Comparison of ENCODE assay signal across 15 cellular contexts in the genomic region with DNA sequence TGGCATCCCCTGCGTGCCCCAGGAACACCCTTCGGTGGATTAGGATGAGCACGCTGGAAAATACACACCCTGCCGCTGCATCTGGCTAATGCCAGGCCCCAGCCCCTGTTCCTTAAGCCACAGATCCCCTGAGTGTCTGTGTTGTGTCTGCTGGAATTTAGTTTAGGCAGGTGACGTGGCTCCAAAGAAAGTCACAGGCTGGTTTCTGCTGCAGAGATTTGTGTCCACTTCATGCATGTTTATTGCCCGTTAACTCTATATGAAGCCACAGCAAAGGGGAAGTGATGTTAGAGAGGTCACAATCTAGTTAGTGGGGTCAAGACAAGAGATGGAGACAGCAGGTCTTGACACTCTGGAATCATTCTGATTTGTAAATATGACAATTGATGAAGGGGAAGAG.
DNase-seq lines count a peak whose midpoint lies in the region; ATAC-seq and TF ChIP-seq lines count a peak whose summit lies in the region.
"Had no signal": no experiment of that assay in that cellular context is flagged by ENCODE, and none has a peak within 500 bp of the region (broad histone marks: within the 10 kb centered on the region; RNA-seq: fewer than 3 reads in every experiment).

No MANE protein-coding gene starts in this region.

- H3K9me3 ChIP-seq in trophoblast cell (ENCODE audit: insufficient read depth, low read depth, low read length) (no peaks in the 10 kb centered on the region), spleen (no peaks in the 10 kb centered on the region)

- CTCF ChIA-PET in activated CD8-positive, alpha-beta memory T cell treated with anti-CD3 and anti-CD28 coated beads, Interleukin-2, amount 10 ng/mL, durations not matched to agents 7 days and 5 days (lab: Charles Lee): interaction anchor here (1.3 to 1.7 kb wide), 3 partner anchors 118 to 197 kb away, joined by 3 to 5 read pairs (median 4); no protein-coding TSS in a partner anchor

- DNase-seq in activated CD8-positive, alpha-beta memory T cell treated with anti-CD3 and anti-CD28 coated beads, Interleukin-2, amount 10 ng/mL, durations not matched to agents 7 days and 5 days: no peak
- no peak for DNase-seq in activated CD8-positive, alpha-beta memory T cell treated with anti-CD3 and anti-CD28 coated beads, Interleukin-2, amount 50 U/mL, for 48 hours
- DNase-seq in NOMO-1 treated with DMSO at 0.1 percent for 48 hours (lab: John Stamatoyannopoulos, UW; ENCODE audit: unreplicated experiment) (peak; percentile 77), trophoblast cell (no peak), spleen (no peak), Right ventricle myocardium superior (no peak)
- DNase-seq: ACHN, aorta, DMS53, H9, left colon, NCI-H1105, NCI-H526 had no signal

- no peak overlapping the region for H4K12ac ChIP-seq in trophoblast cell (ENCODE audit: low read depth, low read length)

- no peak for ATAC-seq in activated CD8-positive, alpha-beta memory T cell treated with anti-CD3 and anti-CD28 coated beads, Interleukin-2, amount 10 ng/mL, durations not matched to agents 7 days and 5 days
- ATAC-seq in Right ventricle myocardium superior (ENCODE audit: poor library complexity) (no peak), GM19035 (IDR thresholded peaks at IDR 0.05; ENCODE audit: unreplicated experiment) (no peak)

- TF ChIP-seq POLR2A in spleen (IDR thresholded peaks at IDR 0.05): no peak

- peak overlapping the region; percentile 3 for H2BK12ac ChIP-seq in trophoblast cell (ENCODE audit: low read length)

- H3K9me3 Mint-ChIP-seq in activated CD8-positive, alpha-beta memory T cell treated with anti-CD3 and anti-CD28 coated beads, Interleukin-2, amount 10 ng/mL, durations not matched to agents 7 days and 5 days (ENCODE audit: low read depth): no peaks in the 10 kb centered on the region
- H3K9me3 Mint-ChIP-seq in activated naive CD8-positive, alpha-beta T cell (ENCODE audit: low read depth): no peaks in the 10 kb centered on the region

- no peak for TF ChIP-seq CTCF in spleen (IDR thresholded peaks at IDR 0.05 in 8 of 11, conservative IDR thresholded peaks at IDR 0.05 in 3 of 11)

- peaks cover 12% of the 10 kb centered on the region for H3K79me2 ChIP-seq in trophoblast cell (ENCODE audit: control insufficient read depth, insufficient read depth, low read length, poor library complexity)

- H3K4ac ChIP-seq in trophoblast cell (ENCODE audit: low read depth, low read length): no peak overlapping the region

- no CpG with 5 or more reads among the region's 6 CpGs for WGBS in trophoblast cell (ENCODE audit: extremely low coverage, insufficient coverage, insufficient read length)
- 80 to 85% (median 83%) methylated on average over 6 of the region's 6 CpGs for WGBS in spleen, 5 donors

- H3K27me3 Mint-ChIP-seq in activated CD8-positive, alpha-beta memory T cell treated with anti-CD3 and anti-CD28 coated beads, Interleukin-2, amount 10 ng/mL, durations not matched to agents 7 days and 5 days: no peaks in the 10 kb centered on the region
- no peaks in the 10 kb centered on the region for H3K27me3 Mint-ChIP-seq in activated naive CD8-positive, alpha-beta T cell

- peak overlapping the region; percentile 88 for H3K27ac Mint-ChIP-seq in activated CD8-positive, alpha-beta memory T cell treated with anti-CD3 and anti-CD28 coated beads, Interleukin-2, amount 10 ng/mL, durations not matched to agents 7 days and 5 days
- H3K27ac Mint-ChIP-seq in activated naive CD8-positive, alpha-beta T cell: peak overlapping the region; percentile 50
- H3K27ac Mint-ChIP-seq: H9 had no signal

- no peak overlapping the region for H2BK5ac ChIP-seq in trophoblast cell (ENCODE audit: low read depth, low read length, poor library complexity)

- no peak overlapping the region for H2BK120ac ChIP-seq in trophoblast cell (ENCODE audit: insufficient read depth, low read length, poor library complexity)

- H3K36me3 ChIP-seq in trophoblast cell (ENCODE audit: control insufficient read depth in 1 of 2, insufficient read depth in 2 of 2, low read length in 2 of 2): no peaks in the 10 kb centered on the region
- H3K36me3 ChIP-seq in spleen: no peaks in the 10 kb centered on the region

- peaks cover 3% of the 10 kb centered on the region for H3K36me3 Mint-ChIP-seq in activated CD8-positive, alpha-beta memory T cell treated with anti-CD3 and anti-CD28 coated beads, Interleukin-2, amount 10 ng/mL, durations not matched to agents 7 days and 5 days
- H3K36me3 Mint-ChIP-seq in activated naive CD8-positive, alpha-beta T cell: no peaks in the 10 kb centered on the region

- no peak overlapping the region for H3K18ac ChIP-seq in trophoblast cell (ENCODE audit: low read length)

- H3K79me1 ChIP-seq in trophoblast cell (ENCODE audit: low read length): peaks cover 44% of the 10 kb centered on the region

- H2AK5ac ChIP-seq in trophoblast cell (ENCODE audit: low read length): no peak overlapping the region

- H3K4me3 Mint-ChIP-seq in activated CD8-positive, alpha-beta memory T cell treated with anti-CD3 and anti-CD28 coated beads, Interleukin-2, amount 10 ng/mL, durations not matched to agents 7 days and 5 days: no peak overlapping the region
- no peak overlapping the region for H3K4me3 Mint-ChIP-seq in activated naive CD8-positive, alpha-beta T cell
- H3K4me3 Mint-ChIP-seq: H9 had no signal

- H4K91ac ChIP-seq in trophoblast cell (ENCODE audit: low read depth, low read length): no peak overlapping the region

- no peaks in the 10 kb centered on the region for H3K27me3 ChIP-seq in trophoblast cell (ENCODE audit: insufficient read depth, low read length)
- H3K27me3 ChIP-seq in spleen (replicated peaks in 1 of 7): no peaks in the 10 kb centered on the region

- no peak overlapping the region for H3K23ac ChIP-seq in trophoblast cell (ENCODE audit: low read length)

- H3K4me1 ChIP-seq in trophoblast cell (ENCODE audit: control insufficient read depth in 1 of 2, insufficient read depth in 2 of 2, low read length in 2 of 2) (peaks cover 36 to 51% of the 10 kb centered on the region in 2 experiments), spleen (peaks cover 38 to 63% (median 49%) of the 10 kb centered on the region in 6 donors)

- no peak overlapping the region for H3K4me2 ChIP-seq in trophoblast cell (ENCODE audit: low read length)

- H2AFZ ChIP-seq in trophoblast cell (ENCODE audit: insufficient read depth, low read length, poor library complexity): no peak overlapping the region

- H3K27ac ChIP-seq in trophoblast cell (ENCODE audit: low read depth, low read length) (no peak overlapping the region), spleen (peak overlapping the region in 2 of 8 donors; percentile 37 to 61)

- no peak overlapping the region for H3K4me3 ChIP-seq in trophoblast cell (ENCODE audit: low read depth, low read length)
- H3K4me3 ChIP-seq in spleen: no peak overlapping the region

- intact Hi-C loops in spleen (cut with DNase I; ENCODE audit: low total_unique reads) (no loop called here), Right ventricle myocardium superior (cut with DNase I) (no loop called here)

- H4K8ac ChIP-seq in trophoblast cell (ENCODE audit: low read depth, low read length): no peak overlapping the region

- peaks cover 75% of the 10 kb centered on the region for H3K4me1 Mint-ChIP-seq in activated CD8-positive, alpha-beta memory T cell treated with anti-CD3 and anti-CD28 coated beads, Interleukin-2, amount 10 ng/mL, durations not matched to agents 7 days and 5 days
- H3K4me1 Mint-ChIP-seq in activated naive CD8-positive, alpha-beta T cell (ENCODE audit: low read depth): peaks cover 60% of the 10 kb centered on the region

- no peak overlapping the region for H3K9ac ChIP-seq in trophoblast cell (ENCODE audit: low read length)

- no peak overlapping the region for H3K14ac ChIP-seq in trophoblast cell (ENCODE audit: low read length)
